20 cellular contexts compared by ENCODE assay signal in the genomic region with DNA sequence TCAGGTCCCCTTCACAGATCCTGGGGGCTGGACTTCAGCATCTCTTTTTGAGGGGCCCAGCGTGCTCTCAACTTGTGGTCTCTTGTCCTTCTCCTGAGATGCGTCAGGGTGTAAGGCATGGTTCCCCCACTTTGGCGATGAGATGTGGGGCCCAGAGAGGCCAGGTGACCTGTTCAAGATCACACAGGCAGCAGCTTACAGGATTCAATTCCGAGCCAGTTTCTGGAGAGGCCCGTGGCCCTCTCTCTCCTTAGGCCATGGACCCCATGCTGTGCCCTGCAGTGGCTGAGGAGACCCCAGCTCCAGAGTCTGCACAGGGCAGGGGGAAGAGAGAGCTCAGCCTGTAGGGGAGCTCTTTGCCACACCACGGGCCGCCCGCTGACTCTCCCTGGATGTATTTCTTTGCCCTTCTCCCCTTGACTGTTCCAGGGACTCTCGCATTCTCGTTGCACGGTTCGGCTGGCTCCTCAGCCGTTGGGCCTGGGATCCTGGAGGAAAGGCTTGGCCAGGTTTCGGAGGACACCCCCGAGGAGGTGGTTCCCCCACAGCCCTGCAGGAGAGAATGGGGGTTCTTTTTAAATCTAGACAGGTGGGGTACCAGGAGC. TPM values are rescaled to one million over a fixed set of nuclear protein-coding genes. Genes with fewer than 3 reads are reported as not detected.
A peak's percentile ranks its signal among the peaks of the same experiment; 100 is the strongest.
DNase-seq lines count a peak whose midpoint lies in the region; ATAC-seq and TF ChIP-seq lines count a peak whose summit lies in the region.
"Had no signal": no experiment of that assay in that cellular context is flagged by ENCODE, and none has a peak within 500 bp of the region (broad histone marks: within the 10 kb centered on the region; RNA-seq: fewer than 3 reads in every experiment).

No MANE protein-coding gene starts in this region.

- H3K9me3 Mint-ChIP-seq in GM23338: no peaks in the 10 kb centered on the region
- H3K9me3 Mint-ChIP-seq in H9: no peaks in the 10 kb centered on the region
- peaks cover under 1% of the 10 kb centered on the region for H3K9me3 Mint-ChIP-seq in chondrocyte (ENCODE audit: low read depth)
- H3K9me3 Mint-ChIP-seq: CD4-positive, CD25-positive, alpha-beta regulatory T cell; CD8-positive, alpha-beta T cell had no signal

- no peak overlapping the region for H2BK12ac ChIP-seq in H9 (ENCODE audit: insufficient read length, low read depth, low read length)

- no peak overlapping the region for H3K4ac ChIP-seq in H9 (ENCODE audit: low read depth, low read length)

- no peak overlapping the region for H3K4me2 ChIP-seq in GM23338
- no peak overlapping the region for H3K4me2 ChIP-seq in H9 (ENCODE audit: insufficient read depth, insufficient read length, low read length)
- H3K4me2 ChIP-seq in osteoblast (ENCODE audit: insufficient read depth, low read length): no peak overlapping the region

- H3K27me3 ChIP-seq in GM23338 (ENCODE audit: insufficient read depth): no peaks in the 10 kb centered on the region
- no peaks in the 10 kb centered on the region for H3K27me3 ChIP-seq in H9 (ENCODE audit: insufficient read depth, low read length)
- H3K27me3 ChIP-seq in osteoblast (ENCODE audit: insufficient read depth, low read length): peaks cover 11% of the 10 kb centered on the region

- no peak overlapping the region for H2AFZ ChIP-seq in GM23338
- H2AFZ ChIP-seq in H9 (ENCODE audit: low read length): no peak overlapping the region
- no peak overlapping the region for H2AFZ ChIP-seq in osteoblast (ENCODE audit: low read length)

- no peaks in the 10 kb centered on the region for H3K4me1 ChIP-seq in GM23338 (ENCODE audit: insufficient read depth)
- no peaks in the 10 kb centered on the region for H3K4me1 ChIP-seq in H9 (ENCODE audit: insufficient read depth, low read length)
- H3K4me1 ChIP-seq in osteoblast (ENCODE audit: insufficient read depth, low read length): no peaks in the 10 kb centered on the region
- H3K4me1 ChIP-seq: Caco-2, HAP-1 had no signal

- H3K36me3 Mint-ChIP-seq in GM23338 (ENCODE audit: low read depth): peaks cover 16% of the 10 kb centered on the region
- no peaks in the 10 kb centered on the region; a peak in 1 of 7 replicates for H3K36me3 Mint-ChIP-seq in H9 (ENCODE audit: insufficient read depth in 1 of 3, low read depth in 3 of 3)
- H3K36me3 Mint-ChIP-seq in chondrocyte (ENCODE audit: low read depth): peaks cover under 1% of the 10 kb centered on the region
- H3K36me3 Mint-ChIP-seq: CD4-positive, CD25-positive, alpha-beta regulatory T cell had no signal

- no peak overlapping the region for H3T11ph ChIP-seq in H9 (ENCODE audit: low read length)

- no peak overlapping the region for H3K23ac ChIP-seq in H9 (ENCODE audit: insufficient read length, low read depth, low read length)

- H3K27ac Mint-ChIP-seq in GM23338 (no peak overlapping the region), H9 (no peak overlapping the region; a peak in 1 of 7 replicates), chondrocyte (ENCODE audit: unreplicated experiment) (no peak overlapping the region)
- H3K27ac Mint-ChIP-seq: CD4-positive, CD25-positive, alpha-beta regulatory T cell; CD8-positive, alpha-beta T cell; HFFc6 had no signal

- no peaks in the 10 kb centered on the region for H3F3A ChIP-seq in GM23338 (replicated peaks; ENCODE audit: low read depth)

- H3K9me3 ChIP-seq in H9 (ENCODE audit: control insufficient read depth, low read depth, low read length) (no peaks in the 10 kb centered on the region), osteoblast (ENCODE audit: low read depth, low read length) (no peaks in the 10 kb centered on the region)
- H3K9me3 ChIP-seq: Caco-2, HAP-1 had no signal

- H2BK20ac ChIP-seq in H9 (ENCODE audit: low read depth, low read length, poor library complexity, severe bottlenecking): no peak overlapping the region

- H4K20me1 ChIP-seq in GM23338 (replicated peaks; ENCODE audit: insufficient read depth) (no peaks in the 10 kb centered on the region), H9 (ENCODE audit: control insufficient read depth, insufficient read depth, insufficient read length) (no peaks in the 10 kb centered on the region), osteoblast (ENCODE audit: insufficient read depth, low read length) (no peaks in the 10 kb centered on the region)

- H3K4me3 ChIP-seq in GM23338: no peak overlapping the region
- no peak overlapping the region for H3K4me3 ChIP-seq in osteoblast (ENCODE audit: insufficient read depth, low read length)
- H3K4me3 ChIP-seq: GM12878, HAP-1 had no signal

- H4K91ac ChIP-seq in H9 (ENCODE audit: insufficient read length, low read depth, low read length): no peak overlapping the region

- H3K27me3 Mint-ChIP-seq in GM23338 (ENCODE audit: insufficient read depth, low read depth, poor library complexity) (peaks cover 19% of the 10 kb centered on the region), H9 (ENCODE audit: low read depth) (peaks cover 6% of the 10 kb centered on the region), chondrocyte (ENCODE audit: low read depth) (peaks cover 17% of the 10 kb centered on the region)

- H3K4me1 Mint-ChIP-seq in GM23338: peaks cover 17% of the 10 kb centered on the region
- peaks cover 12 to 13% of the 10 kb centered on the region in 2 experiments for H3K4me1 Mint-ChIP-seq in H9
- H3K4me1 Mint-ChIP-seq in chondrocyte (ENCODE audit: low read depth): no peaks in the 10 kb centered on the region
- H3K4me1 Mint-ChIP-seq: CD4-positive, CD25-positive, alpha-beta regulatory T cell had no signal

- no CpG with 5 or more reads among the region's 15 CpGs for WGBS in H9 (ENCODE audit: extremely low coverage, insufficient read length, low lambda C conversion rate)

- no peak overlapping the region for H3K9ac ChIP-seq in H9 (ENCODE audit: extremely low read depth, insufficient read length, low read length)

- H3K27ac ChIP-seq in GM23338 (ENCODE audit: low read depth) (no peak overlapping the region), H9 (ENCODE audit: insufficient read length, low read depth, low read length) (no peak overlapping the region), osteoblast (ENCODE audit: low read depth, low read length) (no peak overlapping the region)
- H3K27ac ChIP-seq: C4-2B had no signal

- H3K4me3 Mint-ChIP-seq in GM23338: no peak overlapping the region
- no peak overlapping the region for H3K4me3 Mint-ChIP-seq in H9
- H3K4me3 Mint-ChIP-seq in chondrocyte (ENCODE audit: unreplicated experiment): no peak overlapping the region
- H3K4me3 Mint-ChIP-seq: CD4-positive, CD25-positive, alpha-beta regulatory T cell; CD8-positive, alpha-beta T cell; HFFc6 had no signal

- no peaks in the 10 kb centered on the region for H3K9me2 ChIP-seq in GM23338 (ENCODE audit: insufficient read depth)

- H4K5ac ChIP-seq in H9 (ENCODE audit: insufficient read length, low read depth, low read length): no peak overlapping the region

- DNase-seq in GM23338 (ENCODE audit: low spot score) (no peak), H9 (no peak), chondrocyte (ENCODE audit: low spot score) (peak; percentile 78), osteoblast (ENCODE audit: insufficient read length, low spot score, missing footprints) (peak; percentile 62), UCSD-AML1 (lab: John Stamatoyannopoulos, UW; ENCODE audit: unreplicated experiment) (no peak), NOMO-1 (lab: John Stamatoyannopoulos, UW; ENCODE audit: unreplicated experiment in 2 of 2) (no peak)
- no peak for DNase-seq in activated CD8-positive, alpha-beta memory T cell treated with anti-CD3 and anti-CD28 coated beads, Interleukin-2, amount 50 U/mL, for 4 hours
- no peak for DNase-seq in activated CD4-positive, alpha-beta T cell treated with anti-CD3 and anti-CD28 coated beads for 48 hours
- DNase-seq: Caco-2; CD4-positive, CD25-positive, alpha-beta regulatory T cell; CD8-positive, alpha-beta T cell; DMS153; DMS79; EL; GDM1; GOT3; HFFc6 had no signal

- TF ChIP-seq CTCF in GM23338 (conservative IDR thresholded peaks at IDR 0.05; ENCODE audit: low read depth in 2 of 2) (no peak), H9 (conservative IDR thresholded peaks at IDR 0.05) (0 out of 3 replicates have a peak, but pooled peaks have one; percentile 14), chondrocyte (IDR thresholded peaks at IDR 0.05) (no peak), osteoblast (IDR thresholded peaks at IDR 0.05; ENCODE audit: extremely low read depth, low read depth, low read length) (no peak)

- no peak overlapping the region for H3K56ac ChIP-seq in H9 (ENCODE audit: insufficient read length, low read depth, low read length)

- no peak overlapping the region for H2AK5ac ChIP-seq in H9 (ENCODE audit: insufficient read length, low read length)

- peak; percentile 38; the same call in 2 of the 3 replicates for ATAC-seq in GM23338
- ATAC-seq: CD8-positive, alpha-beta T cell; GM12878 had no signal

- no peak overlapping the region for H3K18ac ChIP-seq in H9 (ENCODE audit: insufficient read length, low read depth, low read length)

- no peak overlapping the region for H3K14ac ChIP-seq in H9 (ENCODE audit: insufficient read depth, low read length)

- no peak overlapping the region for H2BK15ac ChIP-seq in H9 (ENCODE audit: low read depth, low read length)

- no peaks in the 10 kb centered on the region for H3K79me1 ChIP-seq in H9 (ENCODE audit: insufficient read depth, low read depth, low read length, poor library complexity, severe bottlenecking)

- H3K36me3 ChIP-seq in GM23338 (ENCODE audit: insufficient read depth): no peaks in the 10 kb centered on the region
- H3K36me3 ChIP-seq in osteoblast (ENCODE audit: insufficient read depth, low read length): no peaks in the 10 kb centered on the region

- H3K23me2 ChIP-seq in H9 (ENCODE audit: insufficient read length, low read depth, low read length, poor library complexity, severe bottlenecking): no peaks in the 10 kb centered on the region

- H3K79me2 ChIP-seq in GM23338 (replicated peaks; ENCODE audit: insufficient read depth) (no peaks in the 10 kb centered on the region), H9 (ENCODE audit: insufficient read depth, low read length) (no peaks in the 10 kb centered on the region), osteoblast (ENCODE audit: insufficient read depth, low read length) (no peaks in the 10 kb centered on the region)

- no peak overlapping the region for H2BK120ac ChIP-seq in H9 (ENCODE audit: low read depth, low read length, poor library complexity, severe bottlenecking)

- no peak overlapping the region for H4K8ac ChIP-seq in H9 (replicated peaks; ENCODE audit: insufficient read length, low read depth, low read length)

- H2BK5ac ChIP-seq in H9 (ENCODE audit: insufficient read length, low read length): no peak overlapping the region

RNA-seq across cellular contexts. Expression of gene NSG1, which starts 18.6 kb away (rescaled TPM):
- 28.7 and 34.5 TPM in 2 replicates for total RNA-seq in GM23338 (2014; rRNA removed; shearing (Covaris generic))
- polyA plus RNA-seq in GM23338 (2016; fragmentation: Nextera tagmentation; extraction: Ambion mirVana): 16.5 and 17.4 TPM in 2 replicates
- total RNA-seq in H9 (2021) (7.9 and 9.3 TPM in 2 replicates), chondrocyte (0.42 TPM in 1 of 3 replicates, not detected in the others), osteoblast (not detected in 2 replicates)

Comparison
In these comparisons a context has a peak if more than half of its experiments do, and no peak if none do; other contexts are left out.
1. DNase-seq: peak in chondrocyte (single experiment) and osteoblast (single experiment); none in GM23338 (single experiment), H9 (single experiment), activated CD8-positive, alpha-beta memory T cell treated with anti-CD3 and anti-CD28 coated beads, Interleukin-2, amount 50 U/mL, for 4 hours (single experiment), UCSD-AML1 (single experiment), NOMO-1 (0 of 2) and activated CD4-positive, alpha-beta T cell treated with anti-CD3 and anti-CD28 coated beads for 48 hours (single experiment).